In the genomic region with DNA sequence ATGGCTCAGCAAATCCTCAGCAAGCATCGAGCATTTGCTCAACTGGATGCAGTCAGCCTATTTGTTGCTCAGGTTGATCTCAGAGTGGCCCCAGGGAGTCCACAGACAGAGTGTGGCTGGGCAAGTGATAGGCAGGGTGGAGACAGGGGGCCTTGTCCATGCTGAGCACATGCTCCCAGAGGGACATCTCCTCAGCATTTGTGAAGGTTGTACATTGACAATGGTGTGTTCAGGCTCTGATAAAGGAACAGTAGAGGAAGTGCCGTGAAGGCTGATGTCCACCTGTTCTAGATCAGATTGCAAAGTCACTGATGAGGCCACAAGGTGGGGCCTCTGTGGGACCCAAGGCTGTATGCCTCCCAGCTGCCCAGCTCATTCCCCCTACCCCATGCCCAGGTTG, we compare ENCODE assay signal across 30 cellular contexts. TPM values are rescaled to one million over a fixed set of nuclear protein-coding genes. Genes with fewer than 3 reads are reported as not detected.
"Had no signal": no experiment of that assay in that cellular context is flagged by ENCODE, and none has a peak within 500 bp of the region (broad histone marks: within the 10 kb centered on the region; RNA-seq: fewer than 3 reads in every experiment).

No MANE protein-coding gene starts in this region.

- H3K9me3 Mint-ChIP-seq: immature natural killer cell, mesothelial cell of epicardium, natural killer cell, nephron progenitor cell had no signal

- H3K4me1 ChIP-seq: left ventricle myocardium inferior, right atrium auricular region, right lobe of liver, stomach, tibial artery, upper lobe of right lung had no signal

- H3K4me2 ChIP-seq: smooth muscle cell had no signal

- H3K4me3 ChIP-seq: left ventricle myocardium inferior, lung, ovary, right atrium auricular region, right lobe of liver, smooth muscle cell, stomach, thoracic aorta, tibial artery, upper lobe of right lung had no signal

- H3K9me3 ChIP-seq: ovary, right atrium auricular region, right lobe of liver, thoracic aorta, tibial artery had no signal

- DNase-seq: hypothalamus; immature natural killer cell; left ventricle myocardium inferior; mesendoderm; naive B cell; natural killer cell; nephron progenitor cell; ovary; stimulated activated CD4-positive, alpha-beta T cell treated with anti-CD3 and anti-CD28 coated beads, Interleukin-1b, Interleukin-23, amount 100 ng/mL, for 48 hours; stimulated activated CD4-positive, alpha-beta T cell treated with anti-CD3 and anti-CD28 coated beads, Interleukin-2, amount 100 ng/mL, for 48 hours; stimulated activated CD4-positive, alpha-beta T cell treated with anti-CD3 and anti-CD28 coated beads, Interleukin-4, amount 100 ng/mL, for 4 hours; stimulated activated CD8-positive, alpha-beta memory T cell treated with anti-CD3 and anti-CD28 coated beads, Interleukin-4, amount 100 ng/mL, for 48 hours; stimulated activated naive CD8-positive, alpha-beta T cell treated with anti-CD3 and anti-CD28 coated beads, Interleukin-15, Interleukin-2, amounts not matched to agents 100 U/mL and 50 U/mL, for 24 hours; stomach; tibial artery; trophoblast cell; upper lobe of right lung had no signal

- H3K4me1 Mint-ChIP-seq: immature natural killer cell; natural killer cell; stimulated activated memory B cell treated with anti-CD40 and anti-IgM and Interleukin-4, amounts not matched to agents 10 μg/mL and 1 μg/mL and 100 μg/mL, for 72 hours had no signal

- H3K27ac Mint-ChIP-seq: immature natural killer cell; mesothelial cell of epicardium; naive B cell; natural killer cell; nephron progenitor cell; progenitor cell of endocrine pancreas; stimulated activated memory B cell treated with anti-CD40 and anti-IgM and Interleukin-4, amounts not matched to agents 10 μg/mL and 1 μg/mL and 100 μg/mL, for 72 hours had no signal

- H3K27me3 Mint-ChIP-seq: naive B cell; stimulated activated memory B cell treated with anti-CD40 and anti-IgM and Interleukin-4, amounts not matched to agents 10 μg/mL and 1 μg/mL and 100 μg/mL, for 72 hours had no signal

- H3K4me3 Mint-ChIP-seq: immature natural killer cell; mesothelial cell of epicardium; natural killer cell; nephron progenitor cell; stimulated activated memory B cell treated with anti-CD40 and anti-IgM and Interleukin-4, amounts not matched to agents 10 μg/mL and 1 μg/mL and 100 μg/mL, for 72 hours had no signal

- H3K36me3 Mint-ChIP-seq: mesothelial cell of epicardium had no signal

- H3K36me3 ChIP-seq: left ventricle myocardium inferior, ovary, right atrium auricular region, right lobe of liver, thoracic aorta, tibial artery had no signal

- H3K27ac ChIP-seq: left ventricle myocardium inferior, ovary, right atrium auricular region, right lobe of liver, stomach, thoracic aorta, tibial artery, upper lobe of right lung had no signal

- H3K27me3 ChIP-seq: ovary, right atrium auricular region, right lobe of liver, stomach, upper lobe of right lung had no signal

- ATAC-seq: natural killer cell; right lobe of liver; stimulated activated memory B cell treated with anti-CD40 and anti-IgM and Interleukin-4, amounts not matched to agents 10 μg/mL and 1 μg/mL and 100 μg/mL, for 72 hours; stimulated activated naive CD8-positive, alpha-beta T cell treated with anti-CD3 and anti-CD28 coated beads, Interleukin-15, Interleukin-2, amounts not matched to agents 100 U/mL and 50 U/mL, for 24 hours had no signal

RNA-seq across cellular contexts. Expression of gene FOXI1, which starts 50.1 kb away (rescaled TPM):
- total RNA-seq: kidney epithelial cell, left ventricle myocardium inferior, lung, mesothelial cell of epicardium, omental fat pad, ovary, progenitor cell of endocrine pancreas, pulmonary artery endothelial cell, renal cortical epithelial cell, right atrium auricular region, right lobe of liver, skeletal muscle tissue, smooth muscle cell, thoracic aorta, upper lobe of right lung had no signal
